Comparison of ENCODE assay signal across 1 cellular context in genomic region chr19:52688335-52688734, GRCh38.
TF ChIP-seq lines count a peak whose summit lies in the region.

No MANE protein-coding gene starts in this region.

TF ChIP-seq in endothelial cell of umbilical vein, 7 proteins besides CTCF, POLR2A, EP300 and RAD21:
- TF ChIP-seq EZH2 (IDR thresholded peaks at IDR 0.05; ENCODE audit: borderline replicate concordance, low read depth, low read length, severe bottlenecking) = no peak
- TF ChIP-seq GATA2 (IDR thresholded peaks at IDR 0.05; ENCODE audit: insufficient read depth, insufficient read length, low read depth, low read length) = peak; percentile 33
- TF ChIP-seq MYC (IDR thresholded peaks at IDR 0.05; ENCODE audit: low read depth, low read length) = no peak
- TF ChIP-seq POLR2AphosphoS5 (IDR thresholded peaks at IDR 0.05; ENCODE audit: insufficient read depth, low read depth, low read length) = no peak
